22 cellular contexts compared by ENCODE assay signal in the genomic region with DNA sequence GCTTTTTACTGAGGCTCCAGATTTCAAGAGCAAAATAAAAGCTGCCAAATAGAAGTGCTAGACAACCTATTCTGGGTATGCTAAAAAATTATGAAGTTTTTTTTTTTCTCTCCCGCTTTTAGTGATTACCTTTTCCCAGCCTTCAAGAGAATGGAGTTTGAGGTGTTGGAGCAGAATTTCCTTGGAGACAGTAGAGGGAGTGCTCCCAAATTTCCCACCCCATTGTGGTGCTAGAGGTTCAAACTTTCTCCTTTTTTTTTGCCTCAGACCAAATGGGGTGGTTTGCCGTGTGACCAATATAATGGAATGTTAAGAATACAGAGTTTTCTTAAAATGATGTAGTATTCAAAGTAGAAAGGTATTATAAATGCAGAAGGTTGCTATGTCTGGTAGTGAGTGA.
"Had no signal": no experiment of that assay in that cellular context is flagged by ENCODE, and none has a peak within 500 bp of the region (broad histone marks: within the 10 kb centered on the region; RNA-seq: fewer than 3 reads in every experiment).

No MANE protein-coding gene starts in this region.

- H3K36me3 ChIP-seq: esophagus muscularis mucosa, gastrocnemius medialis, spleen, transverse colon had no signal

- H3K4me3 ChIP-seq: esophagus muscularis mucosa, gastrocnemius medialis, spleen, transverse colon had no signal

- H3K9me3 ChIP-seq: esophagus muscularis mucosa, gastrocnemius medialis, spleen, transverse colon had no signal

- H3K27me3 ChIP-seq: esophagus muscularis mucosa, gastrocnemius medialis, spleen, transverse colon had no signal

- FAIRE-seq: astrocyte, kidney, urothelium cell line had no signal

- H3K27ac ChIP-seq: esophagus muscularis mucosa, gastrocnemius medialis, spleen, transverse colon had no signal

- DNase-seq: activated CD4-positive, alpha-beta memory T cell treated with anti-CD3 and anti-CD28 coated beads for 36 hours; activated CD4-positive, alpha-beta T cell treated with anti-CD3 and anti-CD28 coated beads for 4 hours; activated CD8-positive, alpha-beta memory T cell treated with anti-CD3 and anti-CD28 coated beads, Interleukin-2, amount 50 U/mL, for 4 hours; activated effector memory CD4-positive, alpha-beta T cell treated with anti-CD3 and anti-CD28 coated beads, Interleukin-2, amount 50 U/mL, for 16 hours; activated naive CD4-positive, alpha-beta T cell treated with anti-CD3 and anti-CD28 coated beads, Interleukin-2, amount 10 ng/mL, durations not matched to agents 7 days and 5 days; activated naive CD8-positive, alpha-beta T cell treated with anti-CD3 and anti-CD28 coated beads, Interleukin-2, amount 10 ng/mL, durations not matched to agents 7 days and 5 days; activated T-cell treated with anti-CD3 and anti-CD28 coated beads, Interleukin-2, amount 50 U/mL, for 1 hour; caudate nucleus; gastrocnemius medialis; glutamatergic neuron; kidney; midbrain; naive thymus-derived CD8-positive, alpha-beta T cell; posterior cingulate gyrus; right cardiac atrium; spleen; stimulated activated naive CD4-positive, alpha-beta T cell; T-helper 1 cell; transverse colon had no signal

- H3K4me1 ChIP-seq: esophagus muscularis mucosa, gastrocnemius medialis, spleen, transverse colon had no signal
